ENCODE assay signal across 17 cellular contexts in the genomic region with DNA sequence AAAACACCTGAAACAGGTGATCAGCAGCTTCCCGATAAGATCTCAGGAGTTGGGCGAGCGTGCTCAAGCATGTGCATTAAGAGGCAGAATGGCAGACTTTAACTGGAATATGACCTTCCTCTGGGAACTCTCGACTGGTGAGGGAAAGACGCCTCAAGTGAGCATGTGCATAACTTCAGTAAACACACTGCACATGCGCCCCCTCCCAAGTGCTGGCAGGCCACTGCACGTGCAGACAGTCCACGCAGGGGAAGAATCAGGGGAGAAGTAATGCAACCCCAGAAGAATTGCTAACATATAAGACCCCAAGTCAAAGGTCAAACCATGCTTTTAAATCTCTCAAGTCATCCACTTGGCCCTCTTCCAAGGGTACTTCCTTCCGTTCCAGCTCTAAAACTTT.
"Had no signal": no experiment of that assay in that cellular context is flagged by ENCODE, and none has a peak within 500 bp of the region (broad histone marks: within the 10 kb centered on the region; RNA-seq: fewer than 3 reads in every experiment).

No MANE protein-coding gene starts in this region.

- H3K27ac Mint-ChIP-seq: activated CD4-positive, alpha-beta memory T cell treated with anti-CD3 and anti-CD28 coated beads for 36 hours; activated naive CD8-positive, alpha-beta T cell treated with anti-CD3 and anti-CD28 coated beads, Interleukin-2, amount 10 ng/mL, durations not matched to agents 7 days and 5 days; natural killer cell treated with Interleukin-12 subunit alpha and Interleukin-12 subunit beta and Interleukin-15 and Interleukin-18, amount 100 ng/mL, for 72 hours; stimulated activated naive CD8-positive, alpha-beta T cell treated with anti-CD3 and anti-CD28 coated beads, Interleukin-15, Interleukin-2, amounts not matched to agents 100 ng/mL and 50 ng/mL, for 24 hours had no signal

- H3K27ac ChIP-seq: thoracic aorta, vagina, VCaP had no signal

- H3K27me3 ChIP-seq: breast epithelium, vagina had no signal

- H3K4me1 Mint-ChIP-seq: activated naive CD8-positive, alpha-beta T cell treated with anti-CD3 and anti-CD28 coated beads, Interleukin-2, amount 10 ng/mL, durations not matched to agents 7 days and 5 days had no signal

- H3K4me3 Mint-ChIP-seq: activated CD4-positive, alpha-beta memory T cell treated with anti-CD3 and anti-CD28 coated beads for 36 hours; activated naive CD8-positive, alpha-beta T cell treated with anti-CD3 and anti-CD28 coated beads, Interleukin-2, amount 10 ng/mL, durations not matched to agents 7 days and 5 days; activated T-cell treated with anti-CD3 and anti-CD28 coated beads, Interleukin-2, amount 50 U/mL, for 4 hours; natural killer cell treated with Interleukin-12 subunit alpha and Interleukin-12 subunit beta and Interleukin-15 and Interleukin-18, amount 100 ng/mL, for 72 hours; stimulated activated naive CD8-positive, alpha-beta T cell treated with anti-CD3 and anti-CD28 coated beads, Interleukin-15, Interleukin-2, amounts not matched to agents 100 ng/mL and 50 ng/mL, for 24 hours had no signal

- DNase-seq: activated CD4-positive, alpha-beta memory T cell treated with anti-CD3 and anti-CD28 coated beads for 36 hours; activated gamma-delta T cell; activated naive CD8-positive, alpha-beta T cell treated with anti-CD3 and anti-CD28 coated beads, Interleukin-2, amount 10 ng/mL, durations not matched to agents 7 days and 5 days; activated T-cell treated with anti-CD3 and anti-CD28 coated beads, Interleukin-2, amount 50 U/mL, for 4 hours; aorta; hypothalamus; mammary epithelial cell; mucosa of descending colon; stimulated activated CD4-positive, alpha-beta T cell treated with anti-CD3 and anti-CD28 coated beads, Interleukin-2, amount 100 ng/mL, for 48 hours; stimulated activated CD8-positive, alpha-beta memory T cell treated with anti-CD3 and anti-CD28 coated beads, Interleukin-4, amount 100 ng/mL, for 48 hours; T1000 had no signal

- H3K9me3 Mint-ChIP-seq: activated CD4-positive, alpha-beta memory T cell treated with anti-CD3 and anti-CD28 coated beads for 36 hours; activated naive CD8-positive, alpha-beta T cell treated with anti-CD3 and anti-CD28 coated beads, Interleukin-2, amount 10 ng/mL, durations not matched to agents 7 days and 5 days; activated T-cell treated with anti-CD3 and anti-CD28 coated beads, Interleukin-2, amount 50 U/mL, for 4 hours; stimulated activated naive CD8-positive, alpha-beta T cell treated with anti-CD3 and anti-CD28 coated beads, Interleukin-15, Interleukin-2, amounts not matched to agents 100 ng/mL and 50 ng/mL, for 24 hours had no signal

- H3K36me3 Mint-ChIP-seq: activated CD4-positive, alpha-beta memory T cell treated with anti-CD3 and anti-CD28 coated beads for 36 hours; activated naive CD8-positive, alpha-beta T cell treated with anti-CD3 and anti-CD28 coated beads, Interleukin-2, amount 10 ng/mL, durations not matched to agents 7 days and 5 days; natural killer cell treated with Interleukin-12 subunit alpha and Interleukin-12 subunit beta and Interleukin-15 and Interleukin-18, amount 100 ng/mL, for 72 hours had no signal

- H3K27me3 Mint-ChIP-seq: activated CD4-positive, alpha-beta memory T cell treated with anti-CD3 and anti-CD28 coated beads for 36 hours; activated naive CD8-positive, alpha-beta T cell treated with anti-CD3 and anti-CD28 coated beads, Interleukin-2, amount 10 ng/mL, durations not matched to agents 7 days and 5 days; natural killer cell treated with Interleukin-12 subunit alpha and Interleukin-12 subunit beta and Interleukin-15 and Interleukin-18, amount 100 ng/mL, for 72 hours; stimulated activated naive CD8-positive, alpha-beta T cell treated with anti-CD3 and anti-CD28 coated beads, Interleukin-15, Interleukin-2, amounts not matched to agents 100 ng/mL and 50 ng/mL, for 24 hours had no signal

- H3K9me3 ChIP-seq: breast epithelium, mucosa of descending colon, thoracic aorta, vagina had no signal

- H3K36me3 ChIP-seq: breast epithelium, thoracic aorta, vagina had no signal

- H3K4me3 ChIP-seq: breast epithelium, mucosa of descending colon, thoracic aorta, vagina had no signal

- ATAC-seq: activated T-cell treated with anti-CD3 and anti-CD28 coated beads, Interleukin-2, amount 50 U/mL, for 4 hours; mucosa of descending colon; natural killer cell treated with Interleukin-12 subunit alpha and Interleukin-12 subunit beta and Interleukin-15 and Interleukin-18, amount 100 ng/mL, for 72 hours had no signal
